Comparison of ENCODE assay signal across 1 cellular context in genomic region chr20:62898970-62899632, GRCh38.
TF ChIP-seq lines count a peak whose summit lies in the region.

No MANE protein-coding gene starts in this region.

TF ChIP-seq in GM12878, 131 proteins besides CTCF, POLR2A, EP300 and RAD21 (continued from another document and continues in another):
- TF ChIP-seq ZNF687 (IDR thresholded peaks at IDR 0.05) (no peak), CBX3 (IDR thresholded peaks at IDR 0.05; ENCODE audit: borderline replicate concordance, low read depth) (no peak), ZBTB4 (CRISPR knock-in tag; IDR thresholded peaks at IDR 0.05) (no peak), TCF3 (IDR thresholded peaks at IDR 0.05; ENCODE audit: borderline replicate concordance, insufficient read depth, low read depth, low read length) (peak; percentile 68; the same call in 1 of the 2 replicates), RCOR1 (conservative IDR thresholded peaks at IDR 0.05; ENCODE audit: low read depth, low read length) (no peak), IKZF2 (IDR thresholded peaks at IDR 0.05) (peak; percentile 53 to 57; a peak in 2 of 4 replicates), EED (IDR thresholded peaks at IDR 0.05; ENCODE audit: low read depth) (peak; percentile 58), PML (IDR thresholded peaks at IDR 0.05; ENCODE audit: low read length) (peak; percentile 65; the same call in 1 of the 2 replicates), PKNOX1 (IDR thresholded peaks at IDR 0.05) (no peak), CBX5 (IDR thresholded peaks at IDR 0.05; ENCODE audit: low read depth) (no peak), NFIC (IDR thresholded peaks at IDR 0.05; ENCODE audit: low read depth, low read length) (peak; percentile 49; the same call in 1 of the 2 replicates), MTA2 (IDR thresholded peaks at IDR 0.05; ENCODE audit: low read depth) (no peak), MYB (IDR thresholded peaks at IDR 0.05; ENCODE audit: borderline replicate concordance, low read depth, low read length) (no peak), CBFB (IDR thresholded peaks at IDR 0.05; ENCODE audit: low read depth) (0 out of 2 replicates have a peak, but pooled peaks have one; percentile 4), CREB1 (IDR thresholded peaks at IDR 0.05; ENCODE audit: low read depth) (0 out of 2 replicates have a peak, but pooled peaks have one; percentile 33), MTA3 (IDR thresholded peaks at IDR 0.05; ENCODE audit: borderline replicate concordance, low read length) (peak; percentile 24; the same call in 1 of the 2 replicates), NR2C2 (IDR thresholded peaks at IDR 0.05; ENCODE audit: borderline replicate concordance, control insufficient read depth, insufficient read length, low read depth) (no peak), GATAD2B (conservative IDR thresholded peaks at IDR 0.05; ENCODE audit: low read depth) (peak; percentile 56; the same call in 1 of the 2 replicates), SUZ12 (IDR thresholded peaks at IDR 0.05; ENCODE audit: unreplicated experiment) (no peak), CHD4 (IDR thresholded peaks at IDR 0.05) (no peak), FOXM1 (IDR thresholded peaks at IDR 0.05; ENCODE audit: low read depth, low read length) (no peak; the same call in 1 of the 2 replicates), EGR1 (IDR thresholded peaks at IDR 0.05; ENCODE audit: borderline replicate concordance in 1 of 2, low read depth in 2 of 2, low read length in 2 of 2) (no peak), ZNF24 (IDR thresholded peaks at IDR 0.05) (no peak), IRF5 (IDR thresholded peaks at IDR 0.05; ENCODE audit: borderline replicate concordance) (no peak), SMARCA5 (IDR thresholded peaks at IDR 0.05) (no peak), SMC3 (IDR thresholded peaks at IDR 0.05; ENCODE audit: borderline replicate concordance, low read length) (no peak), RUNX3 (IDR thresholded peaks at IDR 0.05; ENCODE audit: low read length) (peak; percentile 64; the same call in 1 of the 2 replicates), TARDBP (IDR thresholded peaks at IDR 0.05; ENCODE audit: borderline replicate concordance) (no peak), CHD1 (IDR thresholded peaks at IDR 0.05; ENCODE audit: low read depth, low read length) (no peak), SIN3A (IDR thresholded peaks at IDR 0.05; ENCODE audit: low read depth, low read length) (no peak), SREBF1 (IDR thresholded peaks at IDR 0.05; ENCODE audit: low read length) (no peak), RFX5 (IDR thresholded peaks at IDR 0.05; ENCODE audit: low read depth, low read length) (no peak), SREBF2 (IDR thresholded peaks at IDR 0.05; ENCODE audit: low read length) (no peak), ESRRA (IDR thresholded peaks at IDR 0.05; ENCODE audit: low read length) (no peak), IKZF1 (conservative IDR thresholded peaks at IDR 0.05) (peak; percentile 73), MYC (IDR thresholded peaks at IDR 0.05; ENCODE audit: insufficient read depth, insufficient read length, insufficient replicate concordance, low read length, severe bottlenecking) (no peak), SRF (IDR thresholded peaks at IDR 0.05; ENCODE audit: low read depth in 2 of 2, low read length in 2 of 2) (no peak), KAT2A (conservative IDR thresholded peaks at IDR 0.05; ENCODE audit: control insufficient read depth, low read depth, low read length) (no peak), BHLHE40 (IDR thresholded peaks at IDR 0.05; ENCODE audit: borderline replicate concordance in 1 of 2, low read depth in 2 of 2, low read length in 1 of 2) (peak; percentile 70 to 75), NFXL1 (IDR thresholded peaks at IDR 0.05; ENCODE audit: borderline replicate concordance) (no peak), TCF7 (IDR thresholded peaks at IDR 0.05; ENCODE audit: borderline replicate concordance) (peak; percentile 48; the same call in 1 of the 2 replicates), POLR2AphosphoS2 (IDR thresholded peaks at IDR 0.05; ENCODE audit: low read depth, low read length) (peak; percentile 10; the same call in 1 of the 2 replicates), KDM1A (IDR thresholded peaks at IDR 0.05; ENCODE audit: borderline replicate concordance) (no peak)
- TF ChIP-seq, protein P1, sequence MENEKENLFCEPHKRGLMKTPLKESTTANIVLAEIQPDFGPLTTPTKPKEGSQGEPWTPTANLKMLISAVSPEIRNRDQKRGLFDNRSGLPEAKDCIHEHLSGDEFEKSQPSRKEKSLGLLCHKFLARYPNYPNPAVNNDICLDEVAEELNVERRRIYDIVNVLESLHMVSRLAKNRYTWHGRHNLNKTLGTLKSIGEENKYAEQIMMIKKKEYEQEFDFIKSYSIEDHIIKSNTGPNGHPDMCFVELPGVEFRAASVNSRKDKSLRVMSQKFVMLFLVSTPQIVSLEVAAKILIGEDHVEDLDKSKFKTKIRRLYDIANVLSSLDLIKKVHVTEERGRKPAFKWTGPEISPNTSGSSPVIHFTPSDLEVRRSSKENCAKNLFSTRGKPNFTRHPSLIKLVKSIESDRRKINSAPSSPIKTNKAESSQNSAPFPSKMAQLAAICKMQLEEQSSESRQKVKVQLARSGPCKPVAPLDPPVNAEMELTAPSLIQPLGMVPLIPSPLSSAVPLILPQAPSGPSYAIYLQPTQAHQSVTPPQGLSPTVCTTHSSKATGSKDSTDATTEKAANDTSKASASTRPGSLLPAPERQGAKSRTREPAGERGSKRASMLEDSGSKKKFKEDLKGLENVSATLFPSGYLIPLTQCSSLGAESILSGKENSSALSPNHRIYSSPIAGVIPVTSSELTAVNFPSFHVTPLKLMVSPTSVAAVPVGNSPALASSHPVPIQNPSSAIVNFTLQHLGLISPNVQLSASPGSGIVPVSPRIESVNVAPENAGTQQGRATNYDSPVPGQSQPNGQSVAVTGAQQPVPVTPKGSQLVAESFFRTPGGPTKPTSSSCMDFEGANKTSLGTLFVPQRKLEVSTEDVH (IDR thresholded peaks at IDR 0.05; ENCODE audit: low read depth, partially characterized antibody): no peak
- TF ChIP-seq, protein P2, sequence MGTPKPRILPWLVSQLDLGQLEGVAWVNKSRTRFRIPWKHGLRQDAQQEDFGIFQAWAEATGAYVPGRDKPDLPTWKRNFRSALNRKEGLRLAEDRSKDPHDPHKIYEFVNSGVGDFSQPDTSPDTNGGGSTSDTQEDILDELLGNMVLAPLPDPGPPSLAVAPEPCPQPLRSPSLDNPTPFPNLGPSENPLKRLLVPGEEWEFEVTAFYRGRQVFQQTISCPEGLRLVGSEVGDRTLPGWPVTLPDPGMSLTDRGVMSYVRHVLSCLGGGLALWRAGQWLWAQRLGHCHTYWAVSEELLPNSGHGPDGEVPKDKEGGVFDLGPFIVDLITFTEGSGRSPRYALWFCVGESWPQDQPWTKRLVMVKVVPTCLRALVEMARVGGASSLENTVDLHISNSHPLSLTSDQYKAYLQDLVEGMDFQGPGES (IDR thresholded peaks at IDR 0.05): no peak
- TF ChIP-seq, protein P3, sequence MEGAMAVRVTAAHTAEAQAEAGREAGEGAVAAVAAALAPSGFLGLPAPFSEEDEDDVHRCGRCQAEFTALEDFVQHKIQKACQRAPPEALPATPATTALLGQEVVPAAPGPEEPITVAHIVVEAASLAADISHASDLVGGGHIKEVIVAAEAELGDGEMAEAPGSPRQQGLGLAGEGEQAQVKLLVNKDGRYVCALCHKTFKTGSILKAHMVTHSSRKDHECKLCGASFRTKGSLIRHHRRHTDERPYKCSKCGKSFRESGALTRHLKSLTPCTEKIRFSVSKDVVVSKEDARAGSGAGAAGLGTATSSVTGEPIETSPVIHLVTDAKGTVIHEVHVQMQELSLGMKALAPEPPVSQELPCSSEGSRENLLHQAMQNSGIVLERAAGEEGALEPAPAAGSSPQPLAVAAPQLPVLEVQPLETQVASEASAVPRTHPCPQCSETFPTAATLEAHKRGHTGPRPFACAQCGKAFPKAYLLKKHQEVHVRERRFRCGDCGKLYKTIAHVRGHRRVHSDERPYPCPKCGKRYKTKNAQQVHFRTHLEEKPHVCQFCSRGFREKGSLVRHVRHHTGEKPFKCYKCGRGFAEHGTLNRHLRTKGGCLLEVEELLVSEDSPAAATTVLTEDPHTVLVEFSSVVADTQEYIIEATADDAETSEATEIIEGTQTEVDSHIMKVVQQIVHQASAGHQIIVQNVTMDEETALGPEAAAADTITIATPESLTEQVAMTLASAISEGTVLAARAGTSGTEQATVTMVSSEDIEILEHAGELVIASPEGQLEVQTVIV (IDR thresholded peaks at IDR 0.05; ENCODE audit: borderline replicate concordance, partially characterized antibody): no peak
- TF ChIP-seq, protein P4, sequence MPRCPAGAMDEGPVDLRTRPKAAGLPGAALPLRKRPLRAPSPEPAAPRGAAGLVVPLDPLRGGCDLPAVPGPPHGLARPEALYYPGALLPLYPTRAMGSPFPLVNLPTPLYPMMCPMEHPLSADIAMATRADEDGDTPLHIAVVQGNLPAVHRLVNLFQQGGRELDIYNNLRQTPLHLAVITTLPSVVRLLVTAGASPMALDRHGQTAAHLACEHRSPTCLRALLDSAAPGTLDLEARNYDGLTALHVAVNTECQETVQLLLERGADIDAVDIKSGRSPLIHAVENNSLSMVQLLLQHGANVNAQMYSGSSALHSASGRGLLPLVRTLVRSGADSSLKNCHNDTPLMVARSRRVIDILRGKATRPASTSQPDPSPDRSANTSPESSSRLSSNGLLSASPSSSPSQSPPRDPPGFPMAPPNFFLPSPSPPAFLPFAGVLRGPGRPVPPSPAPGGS (IDR thresholded peaks at IDR 0.05; ENCODE audit: borderline replicate concordance, insufficient read depth, low read depth, low read length, poor library complexity, severe bottlenecking): no peak
